ENCODE assay signal across 8 cellular contexts in the genomic region with DNA sequence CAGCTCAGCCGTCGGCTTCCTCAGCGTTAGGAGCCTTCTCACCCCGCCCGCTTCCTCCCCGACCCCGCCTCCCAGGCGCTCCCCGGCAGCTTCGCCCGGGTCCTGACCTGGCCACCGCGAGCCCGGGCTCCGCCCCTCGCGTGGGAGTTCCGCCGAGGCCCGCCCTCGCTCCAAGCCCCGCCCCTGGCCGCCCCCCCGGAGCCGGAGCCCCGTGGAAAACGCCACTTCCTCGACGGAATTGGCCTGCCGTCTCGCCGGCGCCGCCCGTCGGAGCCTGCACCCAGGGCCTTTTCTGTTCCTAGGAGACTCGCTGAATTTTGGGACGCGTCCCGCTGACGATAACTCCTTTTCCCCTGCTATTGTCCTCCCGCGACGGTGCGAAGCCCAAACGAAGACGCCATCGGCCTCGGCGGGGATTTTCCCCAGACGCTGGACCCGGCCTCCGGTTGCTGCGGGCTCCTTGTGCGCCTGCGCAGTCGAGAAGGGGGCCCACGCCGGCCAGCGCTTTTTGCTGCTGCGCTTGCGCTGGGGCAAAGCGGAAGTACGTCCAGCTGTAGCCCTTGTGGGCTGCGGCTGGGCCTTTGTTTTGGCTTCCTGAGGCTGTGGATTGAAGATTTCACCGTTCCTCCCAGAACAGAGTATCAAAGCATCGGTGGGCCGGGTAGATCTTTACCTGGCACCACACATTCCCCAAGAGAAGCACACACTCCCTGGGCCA. TPM values are rescaled to one million over a fixed set of nuclear protein-coding genes. Genes with fewer than 3 reads are reported as not detected.
DNase-seq lines count a peak whose midpoint lies in the region; ATAC-seq and TF ChIP-seq lines count a peak whose summit lies in the region.

No MANE protein-coding gene starts in this region.

- peaks cover 6% of the 10 kb centered on the region for H3K36me3 ChIP-seq in kidney epithelial cell (ENCODE audit: control insufficient read depth, insufficient read depth, low read length)

- H3K4me3 ChIP-seq in AG10803 (ENCODE audit: low read length) (peak overlapping the region; percentile 69), kidney epithelial cell (ENCODE audit: low read depth, low read length) (peak overlapping the region; percentile 48)

- TF ChIP-seq CTCF in AG10803 (conservative IDR thresholded peaks at IDR 0.05; ENCODE audit: low read length) (no peak), kidney epithelial cell (IDR thresholded peaks at IDR 0.05; ENCODE audit: insufficient read depth, low read length, poor library complexity, severe bottlenecking) (no peak)

- DNase-seq in AG10803 (ENCODE audit: low read depth) (peak; percentile 93), NCI-H446 treated with DMSO at 0.1 percent for 48 hours (lab: John Stamatoyannopoulos, UW) (peak; percentile 67), cerebellar cortex (ENCODE audit: low spot score) (peak; percentile 70), kidney epithelial cell (ENCODE audit: low read depth) (peak; percentile 64)
- DNase-seq in activated CD4-positive, CD25-positive, alpha-beta regulatory T cell treated with anti-CD3 and anti-CD28 coated beads, Interleukin-2, amount 50 U/mL, for 72 hours: peak; percentile 98
- peak; percentile 97 for DNase-seq in stimulated activated CD4-positive, alpha-beta T cell treated with anti-CD3 and anti-CD28 coated beads, Interleukin-15, amount 100 ng/mL, for 24 hours

- H3K27me3 ChIP-seq in kidney epithelial cell (ENCODE audit: control insufficient read depth, insufficient read depth, low read length): no peaks in the 10 kb centered on the region

- ATAC-seq in GM19035 (IDR thresholded peaks at IDR 0.05; ENCODE audit: unreplicated experiment) (peak; percentile 69), HG03280 (IDR thresholded peaks at IDR 0.05; ENCODE audit: unreplicated experiment) (peak; percentile 78)

RNA-seq across cellular contexts. Expression of a gene that starts 10.0 kb away (rescaled TPM):
- 64.3 and 103 TPM in 2 replicates for total RNA-seq in kidney epithelial cell

RNA-seq across cellular contexts. Expression of a gene that starts 14.8 kb away (rescaled TPM):
- total RNA-seq in kidney epithelial cell: 19.6 and 25.8 TPM in 2 replicates

RNA-seq across cellular contexts. Expression of a gene that starts 37.1 kb away (rescaled TPM):
- total RNA-seq in kidney epithelial cell: 61.9 and 71.2 TPM in 2 replicates

RNA-seq across cellular contexts. Expression of a gene that starts 38.6 kb away (rescaled TPM):
- 58.3 and 60.8 TPM in 2 replicates for total RNA-seq in kidney epithelial cell

RNA-seq across cellular contexts. Expression of a gene that starts 57.1 kb away (rescaled TPM):
- not detected in 2 replicates for total RNA-seq in kidney epithelial cell

Comparison
In these comparisons a context has a peak if more than half of its experiments do, and no peak if none do; other contexts are left out.
1. Peak in every context shown above with its lines: DNase-seq, ATAC-seq and H3K4me3 ChIP-seq.